Comparison of ENCODE assay signal across 23 cellular contexts in the genomic region with DNA sequence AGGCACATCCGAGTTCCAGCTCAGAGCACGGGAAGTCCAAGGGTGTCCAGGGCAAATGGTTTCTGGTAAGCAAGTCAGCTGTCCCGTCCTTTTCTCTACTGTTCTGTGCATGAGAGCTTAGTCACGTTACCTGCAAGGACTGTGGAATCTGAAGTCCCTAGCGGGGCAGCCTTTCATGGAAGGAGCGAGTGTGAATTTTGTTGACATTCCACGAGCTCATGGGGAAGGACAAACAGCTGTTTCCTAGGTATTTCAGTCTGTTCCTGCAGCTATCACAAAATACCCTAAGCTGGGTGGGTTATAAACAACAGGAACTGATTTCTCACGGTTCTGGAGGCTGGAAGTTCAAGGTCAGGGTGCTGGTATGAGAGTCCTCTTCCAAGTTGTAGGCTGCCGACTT.
DNase-seq lines count a peak whose midpoint lies in the region; ATAC-seq and TF ChIP-seq lines count a peak whose summit lies in the region.
"Had no signal": no experiment of that assay in that cellular context is flagged by ENCODE, and none has a peak within 500 bp of the region (broad histone marks: within the 10 kb centered on the region; RNA-seq: fewer than 3 reads in every experiment).

No MANE protein-coding gene starts in this region.

- no peak for ATAC-seq in right cardiac atrium
- no peak for ATAC-seq in HG03442 (IDR thresholded peaks at IDR 0.05; ENCODE audit: unreplicated experiment)
- ATAC-seq in GM19395 (IDR thresholded peaks at IDR 0.05; ENCODE audit: unreplicated experiment), result no peak

- H3K9me3 ChIP-seq in right cardiac atrium (ENCODE audit: control insufficient read depth, low read length) (no peaks in the 10 kb centered on the region), mammary epithelial cell (replicated peaks; ENCODE audit: insufficient read depth, low read length) (no peaks in the 10 kb centered on the region)

- no peak overlapping the region for H2AFZ ChIP-seq in mammary epithelial cell (ENCODE audit: low read depth, low read length)

- no peak overlapping the region for H3K4me2 ChIP-seq in mammary epithelial cell (ENCODE audit: insufficient read depth, low read depth, low read length)

- intact Hi-C loops in right cardiac atrium (cut with DNase I) (no loop called here), cardiac septum (cut with DNase I) (no loop called here), mammary epithelial cell (cut with micrococcal nuclease) (no loop called here)

- DNase-seq in right cardiac atrium (no peak), cardiac septum (ENCODE audit: low spot score) (no peak), fibroblast of villous mesenchyme (ENCODE audit: low read depth) (peak; percentile 80), myocyte (ENCODE audit: low read depth) (peak; percentile 65), mammary epithelial cell (no peak)
- no peak for DNase-seq in activated T-cell treated with anti-CD3 and anti-CD28 coated beads, Interleukin-2, amount 50 U/mL, for 1 hour
- DNase-seq: activated CD4-positive, alpha-beta memory T cell treated with anti-CD3 and anti-CD28 coated beads, Interleukin-2, amount 10 ng/mL, durations not matched to agents 7 days and 5 days; activated naive CD8-positive, alpha-beta T cell treated with anti-CD3 and anti-CD28 coated beads, Interleukin-2, amount 10 ng/mL, durations not matched to agents 7 days and 5 days; CD4-positive, CD25-positive, alpha-beta regulatory T cell; GOT3; heart left ventricle; Karpas-422; kidney glomerular epithelial cell; naive B cell; NCI-H446 treated with DMSO at 0.1 percent for 48 hours; nucleus accumbens; stimulated activated naive CD4-positive, alpha-beta T cell; T-helper 1 cell had no signal

- no peaks in the 10 kb centered on the region for H3K36me3 ChIP-seq in mammary epithelial cell (ENCODE audit: insufficient read depth, low read length)

- H3K27me3 ChIP-seq in right cardiac atrium (ENCODE audit: control insufficient read depth, insufficient read depth) (no peaks in the 10 kb centered on the region), mammary epithelial cell (ENCODE audit: insufficient read depth, low read length) (no peaks in the 10 kb centered on the region)
- H3K27me3 ChIP-seq: heart left ventricle had no signal

- dilution Hi-C loops in mammary epithelial cell (cut with HindIII; ENCODE audit: low sequenced_read_pairs), result no loop called here

- CTCF ChIA-PET in mammary epithelial cell (lab: Charles Lee; ENCODE audit: low non-redundant PET), result no interaction called here

- WGBS in right cardiac atrium, result 65% methylated on average over 9 of the region's 9 CpGs
- 79% methylated on average over 9 of the region's 9 CpGs for WGBS in mammary epithelial cell (ENCODE audit: low coverage, missing lambda C conversion rate)

- TF ChIP-seq CTCF in fibroblast of villous mesenchyme (IDR thresholded peaks at IDR 0.05; ENCODE audit: insufficient read depth, low read depth, low read length) (no peak), mammary epithelial cell (conservative IDR thresholded peaks at IDR 0.05 in 1 of 2, IDR thresholded peaks at IDR 0.05 in 1 of 2; ENCODE audit: extremely low read depth in 1 of 2, insufficient read depth in 1 of 2, low read depth in 1 of 2, low read length in 2 of 2) (no peak)

- in situ Hi-C loops in mammary epithelial cell (cut with MboI; ENCODE audit: low sequenced_read_pairs in 2 of 2), result no loop called here

- H3K79me2 ChIP-seq in mammary epithelial cell (ENCODE audit: insufficient read depth, low read length), result no peaks in the 10 kb centered on the region

- H3K4me3 ChIP-seq in right cardiac atrium (ENCODE audit: low read length) (no peak overlapping the region), fibroblast of villous mesenchyme (ENCODE audit: low read depth, low read length) (no peak overlapping the region), mammary epithelial cell (replicated peaks in 1 of 3; ENCODE audit: insufficient read depth in 1 of 3, low read depth in 2 of 3, low read length in 3 of 3) (no peak overlapping the region)
- H3K4me3 ChIP-seq: heart left ventricle had no signal

- H3K27ac ChIP-seq in right cardiac atrium (ENCODE audit: low read length) (peak overlapping the region; percentile 23), mammary epithelial cell (ENCODE audit: insufficient read depth, low read depth, low read length) (no peak overlapping the region)
- H3K27ac ChIP-seq: epithelial cell of prostate, HL-60, RWPE1 had no signal

- BruUV-seq in mammary epithelial cell (replicated peaks; lab: Mats Ljungman, UMichigan), result no TSS peak

- H4K20me1 ChIP-seq in mammary epithelial cell (ENCODE audit: insufficient read depth, low read length), result no peaks in the 10 kb centered on the region

- no peaks in the 10 kb centered on the region for H3K4me1 ChIP-seq in right cardiac atrium (ENCODE audit: control insufficient read depth, insufficient read depth, low read length)
- no peaks in the 10 kb centered on the region for H3K4me1 ChIP-seq in mammary epithelial cell (ENCODE audit: insufficient read depth, low read length)

- H3K9ac ChIP-seq in mammary epithelial cell (ENCODE audit: insufficient read depth, low read length), result no peak overlapping the region

Comparison
In these comparisons a context has a peak if more than half of its experiments do, and no peak if none do; other contexts are left out.
1. DNase-seq: peak in fibroblast of villous mesenchyme (single experiment) and myocyte (single experiment); none in right cardiac atrium (0 of 3), cardiac septum (single experiment), mammary epithelial cell (single experiment) and activated T-cell treated with anti-CD3 and anti-CD28 coated beads, Interleukin-2, amount 50 U/mL, for 1 hour (single experiment).